Comparison of ENCODE assay signal across 9 cellular contexts in the genomic region with DNA sequence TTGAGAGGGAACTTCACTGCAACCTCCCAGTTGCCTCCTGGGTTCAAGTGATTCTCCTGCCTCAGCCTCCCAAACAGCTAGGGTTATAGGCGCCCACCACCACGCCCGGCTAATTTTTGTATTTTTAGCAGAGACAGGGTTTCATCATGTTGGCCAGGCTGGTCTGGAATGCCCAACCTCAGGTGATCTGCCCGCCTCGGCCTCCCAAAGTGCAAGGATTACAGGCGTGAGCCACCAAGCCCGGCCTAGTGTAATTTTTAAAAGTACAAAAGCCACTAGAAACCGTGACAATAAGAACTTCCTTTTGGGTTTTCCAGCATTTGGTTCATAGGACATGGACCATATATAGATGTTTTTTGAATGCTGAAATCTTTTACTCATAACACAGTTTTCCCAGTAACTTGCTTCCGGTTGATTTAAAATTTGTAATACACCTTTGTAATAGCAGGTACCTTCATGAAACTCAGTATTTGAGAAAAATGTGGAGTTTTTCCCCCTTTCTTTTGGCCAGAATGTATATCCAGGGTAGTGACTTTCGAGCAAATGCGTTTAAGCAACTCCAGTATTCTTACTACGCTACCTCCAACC. TPM values are rescaled to one million over a fixed set of nuclear protein-coding genes. Genes with fewer than 3 reads are reported as not detected.
A peak's percentile ranks its signal among the peaks of the same experiment; 100 is the strongest.
DNase-seq lines count a peak whose midpoint lies in the region; ATAC-seq lines count a peak whose summit lies in the region.
"Had no signal": no experiment of that assay in that cellular context is flagged by ENCODE, and none has a peak within 500 bp of the region (broad histone marks: within the 10 kb centered on the region; RNA-seq: fewer than 3 reads in every experiment).

No MANE protein-coding gene starts in this region.

- H3K27ac Mint-ChIP-seq in activated CD4-positive, alpha-beta T cell treated with anti-CD3 and anti-CD28 coated beads for 36 hours, result peak overlapping the region; percentile 97
- H3K27ac Mint-ChIP-seq in activated naive CD8-positive, alpha-beta T cell treated with anti-CD3 and anti-CD28 coated beads, Interleukin-2, amount 50 U/mL, for 24 hours, result peak overlapping the region; percentile 97

- CTCF ChIA-PET in activated CD4-positive, alpha-beta T cell treated with anti-CD3 and anti-CD28 coated beads for 36 hours (lab: Charles Lee), result interaction anchor here (0.7 to 1.4 kb wide), 3 partner anchors 8 to 19 kb away, joined by 3 to 5 read pairs (median 3); no protein-coding TSS in a partner anchor

- intact Hi-C loops in activated CD4-positive, alpha-beta T cell treated with anti-CD3 and anti-CD28 coated beads for 36 hours (cut with DNase I, micrococcal nuclease), result loop anchor here (1.0 to 5.0 kb wide), 9 partner anchors 19 to 710 kb away; partner anchors contain the start of genes STK38 (in 2 of the 2), MAPK14 (in 1 of the 2) and SRSF3 (in 1 of the 2)

- no peaks in the 10 kb centered on the region for H3K27me3 Mint-ChIP-seq in activated CD4-positive, alpha-beta T cell treated with anti-CD3 and anti-CD28 coated beads for 36 hours
- no peaks in the 10 kb centered on the region for H3K27me3 Mint-ChIP-seq in activated naive CD8-positive, alpha-beta T cell treated with anti-CD3 and anti-CD28 coated beads, Interleukin-2, amount 50 U/mL, for 24 hours

- no peaks in the 10 kb centered on the region for H3K9me3 Mint-ChIP-seq in activated CD4-positive, alpha-beta T cell treated with anti-CD3 and anti-CD28 coated beads for 36 hours (ENCODE audit: low read depth)
- H3K9me3 Mint-ChIP-seq in activated naive CD8-positive, alpha-beta T cell treated with anti-CD3 and anti-CD28 coated beads, Interleukin-2, amount 50 U/mL, for 24 hours, result no peaks in the 10 kb centered on the region

- DNase-seq in activated CD4-positive, alpha-beta T cell treated with anti-CD3 and anti-CD28 coated beads for 36 hours, result peak; percentile 14
- DNase-seq in activated CD4-positive, alpha-beta T cell treated with anti-CD3 and anti-CD28 coated beads for 1 hour, result no peak
- peak; percentile 11 for DNase-seq in activated naive CD8-positive, alpha-beta T cell treated with anti-CD3 and anti-CD28 coated beads, Interleukin-2, amount 50 U/mL, for 24 hours
- DNase-seq in kidney tubule cell (ENCODE audit: low spot score) (peak; percentile 3), NCI-H2171 treated with DMSO at 0.1 percent for 48 hours (lab: John Stamatoyannopoulos, UW) (no peak)

- peaks cover 5% of the 10 kb centered on the region for H3K36me3 Mint-ChIP-seq in activated CD4-positive, alpha-beta T cell treated with anti-CD3 and anti-CD28 coated beads for 36 hours (ENCODE audit: low read depth)
- H3K36me3 Mint-ChIP-seq in activated naive CD8-positive, alpha-beta T cell treated with anti-CD3 and anti-CD28 coated beads, Interleukin-2, amount 50 U/mL, for 24 hours (ENCODE audit: low read depth), result peaks cover 10% of the 10 kb centered on the region

- H3K4me1 Mint-ChIP-seq in activated CD4-positive, alpha-beta T cell treated with anti-CD3 and anti-CD28 coated beads for 36 hours, result peaks cover 27% of the 10 kb centered on the region
- peaks cover 42% of the 10 kb centered on the region for H3K4me1 Mint-ChIP-seq in activated naive CD8-positive, alpha-beta T cell treated with anti-CD3 and anti-CD28 coated beads, Interleukin-2, amount 50 U/mL, for 24 hours

- peak overlapping the region; percentile 95 for H3K4me3 Mint-ChIP-seq in activated CD4-positive, alpha-beta T cell treated with anti-CD3 and anti-CD28 coated beads for 36 hours
- peak overlapping the region; percentile 90 for H3K4me3 Mint-ChIP-seq in activated naive CD8-positive, alpha-beta T cell treated with anti-CD3 and anti-CD28 coated beads, Interleukin-2, amount 50 U/mL, for 24 hours

- ATAC-seq in activated CD4-positive, alpha-beta T cell treated with anti-CD3 and anti-CD28 coated beads for 36 hours, result no peak
- no peak for ATAC-seq in activated naive CD8-positive, alpha-beta T cell treated with anti-CD3 and anti-CD28 coated beads, Interleukin-2, amount 50 U/mL, for 24 hours
- ATAC-seq in GM18498 (IDR thresholded peaks at IDR 0.05; ENCODE audit: unreplicated experiment) (no peak), GM18907 (IDR thresholded peaks at IDR 0.05; ENCODE audit: unreplicated experiment) (no peak)

- H3K27ac ChIP-seq in temporal lobe (ENCODE audit: low read depth, low read length), result peak overlapping the region; percentile 92

- POLR2A ChIA-PET in activated CD4-positive, alpha-beta T cell treated with anti-CD3 and anti-CD28 coated beads for 36 hours (lab: Charles Lee), result interaction anchor here (1.6 kb wide), 1 partner anchor 154 kb away, joined by 7 read pairs; no protein-coding TSS in a partner anchor

RNA-seq across cellular contexts. Expression of gene PXT1, which starts 0.5 kb away (rescaled TPM):
- total RNA-seq in activated CD4-positive, alpha-beta T cell treated with anti-CD3 and anti-CD28 coated beads for 36 hours, result under 1 TPM; 0.11 to 0.14 TPM
- total RNA-seq in temporal lobe, result not detected
- total RNA-seq: Daoy had no signal

RNA-seq across cellular contexts. Expression of gene KCTD20, which starts 0.6 kb away (rescaled TPM):
- 10 to 100 TPM; 46.5 to 50.6 TPM for total RNA-seq in activated CD4-positive, alpha-beta T cell treated with anti-CD3 and anti-CD28 coated beads for 36 hours
- total RNA-seq in temporal lobe, result 59.7 TPM

RNA-seq across cellular contexts. Expression of gene ETV7, which starts 54.7 kb away (rescaled TPM):
- total RNA-seq in activated CD4-positive, alpha-beta T cell treated with anti-CD3 and anti-CD28 coated beads for 36 hours, result 1 to 10 TPM; 2.4 to 2.5 TPM
- not detected for total RNA-seq in temporal lobe

Comparison
In these comparisons a context has a peak if more than half of its experiments do, and no peak if none do; other contexts are left out.
1. DNase-seq: peak in activated CD4-positive, alpha-beta T cell treated with anti-CD3 and anti-CD28 coated beads for 36 hours (single experiment), activated naive CD8-positive, alpha-beta T cell treated with anti-CD3 and anti-CD28 coated beads, Interleukin-2, amount 50 U/mL, for 24 hours (single experiment) and kidney tubule cell (single experiment); none in activated CD4-positive, alpha-beta T cell treated with anti-CD3 and anti-CD28 coated beads for 1 hour (single experiment) and NCI-H2171 treated with DMSO at 0.1 percent for 48 hours (single experiment).